Comparison of ENCODE assay signal across 19 cellular contexts in genomic region chr2:49903471-49903870, GRCh38.
"Had no signal": no experiment of that assay in that cellular context is flagged by ENCODE, and none has a peak within 500 bp of the region (broad histone marks: within the 10 kb centered on the region; RNA-seq: fewer than 3 reads in every experiment).

No MANE protein-coding gene starts in this region.

- DNase-seq: IMR-90; Karpas-422; KG1; MG63; NCI-H1092; NCI-H1105 treated with DMSO at 0.1 percent for 48 hours; NCI-H1417 treated with DMSO at 0.1 percent for 48 hours; NCI-H146; NCI-H1694 treated with DMSO at 0.1 percent for 48 hours; NCI-H1930; NCI-H2081; NCI-H2107; NCI-H2227 treated with DMSO at 0.1 percent for 48 hours; NCI-H526 treated with DMSO at 0.1 percent for 48 hours; NCI-H748 treated with DMSO at 0.1 percent for 48 hours; NK-92 treated with Interleukin-12 subunit alpha and Interleukin-12 subunit beta, amount 100 ng/mL, for 24 hours; PC-3; SHP77 treated with DMSO at 0.1 percent for 48 hours; SJCRH30 had no signal
